ENCODE assay signal across 8 cellular contexts in genomic region chr1:150150511-150151021, GRCh38. TPM values are rescaled to one million over a fixed set of nuclear protein-coding genes. Genes with fewer than 3 reads are reported as not detected.
DNase-seq lines count a peak whose midpoint lies in the region; ATAC-seq and TF ChIP-seq lines count a peak whose summit lies in the region.

No MANE protein-coding gene starts in this region.

- TF ChIP-seq CTCF in body of pancreas (IDR thresholded peaks at IDR 0.05) (no peak), right lobe of liver (IDR thresholded peaks at IDR 0.05) (no peak)

- H3K36me3 ChIP-seq in body of pancreas (replicated peaks in 1 of 2; ENCODE audit: insufficient read depth in 1 of 2, low read depth in 2 of 2) (no peaks in the 10 kb centered on the region), right lobe of liver (no peaks in the 10 kb centered on the region), subcutaneous abdominal adipose tissue (ENCODE audit: control insufficient read depth in 5 of 5, insufficient read depth in 5 of 5, low read length in 5 of 5) (peaks cover 0 to 29% (median 19%) of the 10 kb centered on the region in 5 donors)

- WGBS in body of pancreas, 2 donors: 11 to 56% methylated on average over 18 to 53 of the region's 54 CpGs
- 48% methylated on average over 5 of the region's 54 CpGs for WGBS in right lobe of liver (ENCODE audit: insufficient coverage, low coverage, low lambda C conversion rate, missing lambda C conversion rate)

- DNase-seq in RKO (ENCODE audit: low spot score): peak; percentile 35
- no peak for DNase-seq in body of pancreas
- peak in 2 of 3 donors; percentile 36 to 53 for DNase-seq in right lobe of liver

- H3K9ac ChIP-seq in subcutaneous abdominal adipose tissue (ENCODE audit: low read length in 5 of 5): peak overlapping the region in 4 of 5 donors; percentile 53 to 79 (median 70)

- H3K4me3 ChIP-seq in body of pancreas: peak overlapping the region in 1 of 2 donors; percentile 25
- H3K4me3 ChIP-seq in right lobe of liver: peak overlapping the region; percentile 47 to 56 (median 53)
- H3K4me3 ChIP-seq in subcutaneous abdominal adipose tissue (ENCODE audit: low read depth in 1 of 5, low read length in 5 of 5): peak overlapping the region; percentile 63 to 86 (median 76)

- intact Hi-C loops in body of pancreas (cut with DNase I): no loop called here
- intact Hi-C loops in right lobe of liver (cut with DNase I): no loop called here

- H3K27me3 ChIP-seq in body of pancreas (peaks cover 0 to 7% of the 10 kb centered on the region in 2 donors), right lobe of liver (no peaks in the 10 kb centered on the region), subcutaneous abdominal adipose tissue (ENCODE audit: control insufficient read depth in 5 of 5, insufficient read depth in 4 of 5, low read length in 5 of 5) (no peaks in the 10 kb centered on the region)

- peaks cover 11% of the 10 kb centered on the region for H3K4me1 ChIP-seq in body of pancreas
- H3K4me1 ChIP-seq in right lobe of liver: peaks cover 0 to 2% (median 0%) of the 10 kb centered on the region in 4 donors
- peaks cover 3 to 48% (median 39%) of the 10 kb centered on the region in 5 donors for H3K4me1 ChIP-seq in subcutaneous abdominal adipose tissue (ENCODE audit: control insufficient read depth in 5 of 5, insufficient read depth in 5 of 5, low read length in 5 of 5)

- H3K27ac ChIP-seq in body of pancreas: peak overlapping the region in 3 of 4 donors; percentile 10 to 62 (median 32)
- peak overlapping the region; percentile 66 to 82 (median 78) for H3K27ac ChIP-seq in right lobe of liver
- H3K27ac ChIP-seq in subcutaneous abdominal adipose tissue (ENCODE audit: low read depth, low read length): peak overlapping the region; percentile 65

- TF ChIP-seq POLR2A in body of pancreas (IDR thresholded peaks at IDR 0.05): no peak
- no peak for TF ChIP-seq POLR2A in right lobe of liver (IDR thresholded peaks at IDR 0.05)

- ATAC-seq in GM21825 (IDR thresholded peaks at IDR 0.05; ENCODE audit: unreplicated experiment) (peak; percentile 11), body of pancreas (peak; percentile 2), right lobe of liver (peak in 1 of 4 donors; percentile 7), HG03196 (IDR thresholded peaks at IDR 0.05; ENCODE audit: unreplicated experiment) (no peak), GM21515 (IDR thresholded peaks at IDR 0.05; ENCODE audit: unreplicated experiment) (no peak), GM18909 (IDR thresholded peaks at IDR 0.05; ENCODE audit: poor library complexity, unreplicated experiment) (no peak)

- H3K9me3 ChIP-seq in body of pancreas (no peaks in the 10 kb centered on the region), right lobe of liver (no peaks in the 10 kb centered on the region), subcutaneous abdominal adipose tissue (ENCODE audit: control insufficient read depth in 5 of 5, low read length in 5 of 5) (no peaks in the 10 kb centered on the region)

RNA-seq across cellular contexts. Expression of gene PLEKHO1, which starts 0.8 kb away (rescaled TPM):
- 1 to 10 TPM; 5.3 to 7.0 TPM for total RNA-seq in body of pancreas
- 10 to 100 TPM in 1 of 6 experiments, 1 to 10 TPM in 5; 3.4 to 11.7 (median 5.3) TPM for total RNA-seq in right lobe of liver

Comparison
In these comparisons a context has a peak if more than half of its experiments do, and no peak if none do; other contexts are left out.
1. ATAC-seq: peak in GM21825 (single experiment) and body of pancreas (single experiment); none in HG03196 (single experiment), GM21515 (single experiment) and GM18909 (single experiment).
2. DNase-seq: peak in RKO (single experiment) and right lobe of liver (2 of 3); none in body of pancreas (0 of 4).
3. Peak in every context shown above with its lines, with median percentiles within 50 percentile points of each other: H3K27ac ChIP-seq.